In the genomic region with DNA sequence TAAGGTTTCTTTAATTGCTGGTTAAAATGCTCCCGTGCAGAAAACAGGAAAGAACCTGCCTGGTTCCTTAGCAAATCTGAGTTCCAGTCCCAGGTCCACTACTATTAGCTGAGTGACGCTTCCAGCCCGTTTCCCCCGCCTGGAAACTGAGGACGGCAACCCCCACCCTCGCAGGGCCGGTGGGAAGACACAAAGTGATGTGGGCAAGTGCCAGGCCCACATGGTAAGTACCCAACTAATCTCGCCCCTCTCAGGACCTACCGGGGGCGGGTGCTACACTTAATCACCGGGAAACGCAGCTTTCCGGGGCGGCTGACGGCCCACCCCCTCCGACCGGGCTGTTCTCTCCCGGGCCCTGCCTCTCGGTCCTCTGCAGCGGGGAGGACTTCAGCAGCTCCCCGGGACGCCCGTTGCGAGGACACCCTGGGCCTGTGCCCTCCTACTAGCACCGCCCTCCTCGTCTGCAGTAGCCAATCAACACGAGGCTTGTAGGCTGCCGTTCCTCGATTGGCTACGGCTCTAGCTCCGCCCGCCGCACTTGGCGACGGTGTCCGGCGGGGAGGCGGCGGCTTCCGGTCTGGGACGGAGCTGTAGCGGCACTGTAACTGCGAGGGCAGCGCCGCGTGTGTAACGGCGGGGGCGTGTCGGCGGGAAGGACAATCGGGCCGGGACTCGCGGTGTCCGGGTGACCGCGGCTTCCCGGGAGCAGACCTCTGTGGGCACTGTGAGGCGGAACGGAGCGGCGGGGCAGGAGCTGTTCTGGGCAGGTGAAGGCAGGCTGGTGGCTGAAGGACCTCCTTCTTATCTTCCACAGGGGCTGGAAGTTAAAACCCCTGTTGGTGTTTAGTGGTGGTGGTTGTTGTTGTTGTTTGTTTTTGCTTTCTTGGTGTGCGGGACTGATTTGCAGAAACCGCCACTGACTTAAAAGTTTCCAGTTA, we compare ENCODE assay signal across 8 cellular contexts. TPM values are rescaled to one million over a fixed set of nuclear protein-coding genes. Genes with fewer than 3 reads are reported as not detected.
DNase-seq lines count a peak whose midpoint lies in the region; ATAC-seq, FAIRE-seq and TF ChIP-seq lines count a peak whose summit lies in the region.

A gene with protein sequence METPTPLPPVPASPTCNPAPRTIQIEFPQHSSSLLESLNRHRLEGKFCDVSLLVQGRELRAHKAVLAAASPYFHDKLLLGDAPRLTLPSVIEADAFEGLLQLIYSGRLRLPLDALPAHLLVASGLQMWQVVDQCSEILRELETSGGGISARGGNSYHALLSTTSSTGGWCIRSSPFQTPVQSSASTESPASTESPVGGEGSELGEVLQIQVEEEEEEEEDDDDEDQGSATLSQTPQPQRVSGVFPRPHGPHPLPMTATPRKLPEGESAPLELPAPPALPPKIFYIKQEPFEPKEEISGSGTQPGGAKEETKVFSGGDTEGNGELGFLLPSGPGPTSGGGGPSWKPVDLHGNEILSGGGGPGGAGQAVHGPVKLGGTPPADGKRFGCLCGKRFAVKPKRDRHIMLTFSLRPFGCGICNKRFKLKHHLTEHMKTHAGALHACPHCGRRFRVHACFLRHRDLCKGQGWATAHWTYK (plus strand): TSS at position 568 of the 938 bp plus-strand sequence. CDS start 525 bp downstream, outside the sequence.

- H3K4me1 ChIP-seq in smooth muscle cell (ENCODE audit: low read depth), result peaks cover 5% of the 10 kb centered on the region

- FAIRE-seq in bronchial epithelial cell (lab: Jason Lieb, UNC), result no peak

- no peaks in the 10 kb centered on the region for H3K9me3 ChIP-seq in smooth muscle cell (replicated peaks; ENCODE audit: low read depth)

- H3K4me3 ChIP-seq in WI38 (ENCODE audit: low read depth, low read length) (peak within 1 kb of the TSS; percentile 77), bronchial epithelial cell (ENCODE audit: low read depth, low read length) (peak within 1 kb of the TSS; percentile 88), smooth muscle cell (peak within 1 kb of the TSS; percentile 89)

- H3K27ac ChIP-seq in smooth muscle cell (ENCODE audit: low read depth), result peak within 1 kb of the TSS; percentile 25

- TF ChIP-seq CTCF in WI38 (IDR thresholded peaks at IDR 0.05; ENCODE audit: low read depth, low read length), result no peak
- no peak for TF ChIP-seq CTCF in bronchial epithelial cell (IDR thresholded peaks at IDR 0.05; ENCODE audit: insufficient read depth, low read length, severe bottlenecking)
- no peak for TF ChIP-seq CTCF in smooth muscle cell (IDR thresholded peaks at IDR 0.05; ENCODE audit: borderline replicate concordance, insufficient read depth, poor library complexity, severe bottlenecking)

- no peaks in the 10 kb centered on the region for H4K20me1 ChIP-seq in smooth muscle cell (ENCODE audit: low read depth)

- peaks cover 18% of the 10 kb centered on the region for H3K79me2 ChIP-seq in smooth muscle cell (ENCODE audit: low read depth)

- DNase-seq in AG08395 (ENCODE audit: low spot score) (peak; percentile 100), NCI-H2227 (lab: John Stamatoyannopoulos, UW; ENCODE audit: unreplicated experiment) (peak; percentile 98), bronchial epithelial cell (ENCODE audit: low read depth) (peak; percentile 94), iPS-NIHi7 (ENCODE audit: extremely low spot score) (peak; percentile 100), smooth muscle cell (lab: John Stamatoyannopoulos, UW; ENCODE audit: unreplicated experiment) (peak; percentile 77)

- H3K36me3 ChIP-seq in bronchial epithelial cell (ENCODE audit: control insufficient read depth, insufficient read depth, low read length) (peaks cover 8% of the 10 kb centered on the region), smooth muscle cell (ENCODE audit: low read depth) (no peaks in the 10 kb centered on the region)

- peak within 1 kb of the TSS; percentile 95 for H3K4me2 ChIP-seq in smooth muscle cell

- H3K9ac ChIP-seq in smooth muscle cell (ENCODE audit: low read depth), result peak within 1 kb of the TSS; percentile 72

- H2AFZ ChIP-seq in smooth muscle cell (ENCODE audit: low read depth), result no peak within 1 kb of the TSS

- no peaks in the 10 kb centered on the region for H3K27me3 ChIP-seq in bronchial epithelial cell (ENCODE audit: control insufficient read depth, insufficient read depth, low read length)
- no peaks in the 10 kb centered on the region for H3K27me3 ChIP-seq in smooth muscle cell (ENCODE audit: low read depth)

- whole genome bisulfite sequencing in smooth muscle cell (ENCODE audit: low lambda C conversion rate), result 1% methylated on average over 60 of the region's 65 CpGs

- ATAC-seq in GM18909 (IDR thresholded peaks at IDR 0.05; ENCODE audit: poor library complexity, unreplicated experiment) (peak; percentile 98), HG03159 (IDR thresholded peaks at IDR 0.05; ENCODE audit: unreplicated experiment) (peak; percentile 96)

- H3F3A ChIP-seq in smooth muscle cell (ENCODE audit: low read depth), result peaks cover 5% of the 10 kb centered on the region

RNA-seq across cellular contexts. Expression of the gene that starts here (rescaled TPM):
- total RNA-seq in bronchial epithelial cell (5.9 and 6.3 TPM in 2 replicates), smooth muscle cell (7.5 and 11.6 TPM in 2 replicates)
- 6.2 and 10.9 TPM in 2 replicates for polyA plus RNA-seq in smooth muscle cell

Comparison
In these comparisons a context has a peak if more than half of its experiments do, and no peak if none do; other contexts are left out.
1. Peak in every context shown above with its lines: DNase-seq, ATAC-seq, H3K4me3 ChIP-seq and H3K27ac ChIP-seq.